20 cellular contexts compared by ENCODE assay signal in the genomic region with DNA sequence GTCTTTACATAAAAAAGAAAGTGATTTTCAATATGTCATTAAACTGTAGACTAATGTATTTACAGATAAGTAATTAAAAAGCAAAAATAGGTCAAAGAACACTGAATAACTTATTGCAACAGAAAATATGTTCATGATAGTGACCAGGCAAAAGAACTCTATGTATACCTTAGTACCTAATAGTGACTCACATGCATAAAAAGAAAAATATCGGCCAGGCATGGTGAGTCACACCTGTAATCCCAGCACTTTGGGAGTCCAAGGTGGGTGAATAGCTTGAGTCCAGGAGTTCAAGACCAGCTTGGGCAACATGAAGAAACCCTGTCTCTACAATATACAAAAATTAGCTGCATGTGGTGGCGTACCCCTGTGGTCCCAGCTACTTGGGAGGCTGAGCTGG. TPM values are rescaled to one million over a fixed set of nuclear protein-coding genes. Genes with fewer than 3 reads are reported as not detected.
DNase-seq lines count a peak whose midpoint lies in the region; ATAC-seq, FAIRE-seq and TF ChIP-seq lines count a peak whose summit lies in the region.
"Had no signal": no experiment of that assay in that cellular context is flagged by ENCODE, and none has a peak within 500 bp of the region (broad histone marks: within the 10 kb centered on the region; RNA-seq: fewer than 3 reads in every experiment).

No MANE protein-coding gene starts in this region.

- H3K4me1 ChIP-seq in A549, result no peaks in the 10 kb centered on the region
- H3K4me1 ChIP-seq in small intestine (ENCODE audit: control insufficient read depth in 2 of 2, insufficient read depth in 1 of 2, low read depth in 1 of 2, low read length in 1 of 2), result no peaks in the 10 kb centered on the region
- H3K4me1 ChIP-seq in CD8-positive, alpha-beta T cell (ENCODE audit: insufficient read depth, low read length), result no peaks in the 10 kb centered on the region
- H3K4me1 ChIP-seq: Caco-2 had no signal

- FAIRE-seq in A549 (lab: Jason Lieb, UNC), result peak; percentile 43
- FAIRE-seq in small intestine (lab: Jason Lieb, UNC), result no peak
- FAIRE-seq: D721Med, H54, HepG2 had no signal

- DNase-seq in A549 (ENCODE audit: low read depth in 1 of 2, low spot score in 1 of 2) (no peak), HT1080 (ENCODE audit: low read depth) (peak; percentile 4), epithelial cell of esophagus (ENCODE audit: low read depth) (peak; percentile 47), small intestine (peak; percentile 35), NCI-H526 treated with DMSO at 0.1 percent for 48 hours (lab: John Stamatoyannopoulos, UW) (no peak)
- no peak for DNase-seq in CD8-positive, alpha-beta T cell
- DNase-seq: ACHN; BE2C; C1 segment of cervical spinal cord; Caco-2; CD4-positive, CD25-positive, alpha-beta regulatory T cell; DMS79 treated with DMSO at 0.1 percent for 48 hours; GF-D8; HCEC 1CT; HFFc6 had no signal

- H3K4me3 ChIP-seq in A549, result no peak overlapping the region
- H3K4me3 ChIP-seq in epithelial cell of esophagus (ENCODE audit: low read length), result no peak overlapping the region
- H3K4me3 ChIP-seq in small intestine (ENCODE audit: low read depth in 1 of 2, low read length in 2 of 2), result no peak overlapping the region
- no peak overlapping the region for H3K4me3 ChIP-seq in CD8-positive, alpha-beta T cell (ENCODE audit: low read depth, low read length)
- H3K4me3 ChIP-seq: GM23338 had no signal

- H3K4me2 ChIP-seq in A549, result no peak overlapping the region
- H3K4me2 ChIP-seq: GM23338 had no signal

- no peaks in the 10 kb centered on the region for H3K4me1 Mint-ChIP-seq in CD8-positive, alpha-beta T cell (ENCODE audit: low read depth)
- H3K4me1 Mint-ChIP-seq: CD4-positive, CD25-positive, alpha-beta regulatory T cell; GM23338; IgD-negative memory B cell had no signal

- H3K36me3 ChIP-seq in small intestine (ENCODE audit: control insufficient read depth in 2 of 2, insufficient read depth in 2 of 2, low read length in 2 of 2), result no peaks in the 10 kb centered on the region
- H3K36me3 ChIP-seq in CD8-positive, alpha-beta T cell (ENCODE audit: insufficient read depth, low read length), result no peaks in the 10 kb centered on the region
- H3K36me3 ChIP-seq: BE2C had no signal

- TF ChIP-seq CTCF in A549 (IDR thresholded peaks at IDR 0.05), result no peak
- no peak for TF ChIP-seq CTCF in epithelial cell of esophagus (IDR thresholded peaks at IDR 0.05; ENCODE audit: insufficient read depth, low read depth, low read length, missing control alignments)
- no peak for TF ChIP-seq CTCF in CD8-positive, alpha-beta T cell (IDR thresholded peaks at IDR 0.05)

- CTCF ChIA-PET in A549 (lab: Yijun Ruan, JAX), result no interaction called here
- CTCF ChIA-PET in CD8-positive, alpha-beta T cell (lab: Charles Lee), result no interaction called here

- TF ChIP-seq RAD21 in A549 (conservative IDR thresholded peaks at IDR 0.05 in 1 of 2, IDR thresholded peaks at IDR 0.05 in 1 of 2), result no peak

- H3K4me3 Mint-ChIP-seq in CD8-positive, alpha-beta T cell, result no peak overlapping the region
- H3K4me3 Mint-ChIP-seq: CD4-positive, CD25-positive, alpha-beta regulatory T cell; GM23338; HFFc6; IgD-negative memory B cell had no signal

- TF ChIP-seq EP300 in A549 (IDR thresholded peaks at IDR 0.05), result no peak

- H3K27ac Mint-ChIP-seq in CD8-positive, alpha-beta T cell, result no peak overlapping the region
- H3K27ac Mint-ChIP-seq: CD4-positive, CD25-positive, alpha-beta regulatory T cell; GM23338; HFFc6; IgD-negative memory B cell had no signal

- peaks cover 4% of the 10 kb centered on the region for H3K27me3 Mint-ChIP-seq in CD8-positive, alpha-beta T cell (ENCODE audit: low read depth)
- H3K27me3 Mint-ChIP-seq: IgD-negative memory B cell had no signal

- no peak for TF ChIP-seq POLR2A in A549 (IDR thresholded peaks at IDR 0.05; ENCODE audit: low read length)

- no peaks in the 10 kb centered on the region for H3K27me3 ChIP-seq in small intestine (ENCODE audit: control insufficient read depth in 2 of 2, insufficient read depth in 2 of 2, low read length in 2 of 2)
- H3K27me3 ChIP-seq in CD8-positive, alpha-beta T cell (ENCODE audit: insufficient read depth, low read length), result no peaks in the 10 kb centered on the region
- H3K27me3 ChIP-seq: BE2C had no signal

- intact Hi-C loops in CD8-positive, alpha-beta T cell (cut with DNase I, micrococcal nuclease), result no loop called here

- POLR2A ChIA-PET in A549 (lab: Yijun Ruan, JAX), result no interaction called here
- POLR2A ChIA-PET in CD8-positive, alpha-beta T cell (lab: Charles Lee), result no interaction called here

- H3K9me3 ChIP-seq in A549, result no peaks in the 10 kb centered on the region
- no peaks in the 10 kb centered on the region for H3K9me3 ChIP-seq in small intestine (ENCODE audit: control insufficient read depth, low read depth)
- no peaks in the 10 kb centered on the region for H3K9me3 ChIP-seq in CD8-positive, alpha-beta T cell (ENCODE audit: low read length)
- H3K9me3 ChIP-seq: BE2C, Caco-2 had no signal

- H3K36me3 Mint-ChIP-seq in CD8-positive, alpha-beta T cell, result no peaks in the 10 kb centered on the region
- H3K36me3 Mint-ChIP-seq: CD4-positive, CD25-positive, alpha-beta regulatory T cell had no signal

- no peaks in the 10 kb centered on the region for H3K9me3 Mint-ChIP-seq in CD8-positive, alpha-beta T cell
- H3K9me3 Mint-ChIP-seq: GM23338, HFFc6, IgD-negative memory B cell had no signal

- WGBS in A549 (ENCODE audit: missing lambda C conversion rate), result 4% methylated on average over 2 of the region's 2 CpGs
- 63 to 81% (median 66%) methylated on average over 2 of the region's 2 CpGs for WGBS in small intestine, 3 donors

- ATAC-seq in A549, result no peak
- no peak for ATAC-seq in CD8-positive, alpha-beta T cell
- ATAC-seq: GM23338, HepG2 had no signal

- no peak overlapping the region for H3K27ac ChIP-seq in A549
- H3K27ac ChIP-seq in small intestine (ENCODE audit: low read depth in 1 of 2, low read length in 1 of 2), result no peak overlapping the region
- no peak overlapping the region for H3K27ac ChIP-seq in CD8-positive, alpha-beta T cell (ENCODE audit: low read depth, low read length)

TF ChIP-seq in A549, 52 proteins besides CTCF, POLR2A, EP300 and RAD21:
- TF ChIP-seq EHMT2 (IDR thresholded peaks at IDR 0.05; ENCODE audit: low read depth) (no peak), NR3C1 (IDR thresholded peaks at IDR 0.05) (no peak), FOSL2 (IDR thresholded peaks at IDR 0.05) (no peak), FOSL2 (CRISPR knock-in tag; IDR thresholded peaks at IDR 0.05) (peak; percentile 18; the same call in 1 of the 2 replicates), HOXB5 (CRISPR knock-in tag; IDR thresholded peaks at IDR 0.05) (no peak), POLR2AphosphoS2 (conservative IDR thresholded peaks at IDR 0.05; ENCODE audit: low read length) (no peak)
TF ChIP-seq in A549: peak in this region for 1.

RNA-seq across cellular contexts. Expression of a gene that starts 33.0 kb away (rescaled TPM):
- 111 and 117 TPM in 2 replicates for polyA plus RNA-seq in A549 (2011; rRNA removed)
- 32.5 and 35.8 TPM in 2 replicates for polyA plus RNA-seq in A549 (2012; cell fraction: cytosol; rRNA removed)
- polyA plus RNA-seq in A549 (2012; cell fraction: nucleus; rRNA removed), result 14.3 and 17.7 TPM in 2 replicates
- 53.4 to 58.5 TPM (median 56.2 TPM) in 3 replicates for polyA plus RNA-seq in A549 (2017; fragmentation: RNase III; extraction: RNeasy Plus Mini Kit Qiagen cat#74134 plus additional on column Dnase treatment)
- polyA minus RNA-seq in A549 (2011; rRNA and poly(A)+ RNA removed), result 43.7 and 49.8 TPM in 2 replicates
- 9.2 and 10.5 TPM in 2 replicates for total RNA-seq in HT1080 (2014; rRNA removed; shearing (Covaris generic))
- 21.3 and 25.4 TPM in 2 replicates for polyA plus RNA-seq in HT1080 (2015; cell fraction: cytosol; rRNA removed)
- polyA plus RNA-seq in HT1080 (2015; cell fraction: nucleus; rRNA removed), result 21.7 and 24.4 TPM in 2 replicates
- 100 to 1,000 TPM in 1 of 3 donors, 10 to 100 TPM in 2; 57.2 to 118 (median 78.1) TPM for polyA plus RNA-seq in small intestine
- total RNA-seq in CD8-positive, alpha-beta T cell, result not detected
- total RNA-seq: CD4-positive, CD25-positive, alpha-beta regulatory T cell had no signal
- polyA plus RNA-seq: CD4-positive, CD25-positive, alpha-beta regulatory T cell; IgD-negative memory B cell had no signal

Comparison
In these comparisons a context has a peak if more than half of its experiments do, and no peak if none do; other contexts are left out.
1. DNase-seq: peak in HT1080 (single experiment), epithelial cell of esophagus (single experiment) and small intestine (single experiment); none in A549 (0 of 2), CD8-positive, alpha-beta T cell (0 of 7) and NCI-H526 treated with DMSO at 0.1 percent for 48 hours (single experiment).
2. RNA of a gene that starts 33.0 kb away (total RNA-seq): 9.2 to 10.5 TPM in HT1080; not detected in CD8-positive, alpha-beta T cell; every median in the first group is over 10 times any median in the second.